Comparison of ENCODE assay signal across 7 cellular contexts in genomic region chr3:74304419-74304818, GRCh38.
"Had no signal": no experiment of that assay in that cellular context is flagged by ENCODE, and none has a peak within 500 bp of the region (broad histone marks: within the 10 kb centered on the region; RNA-seq: fewer than 3 reads in every experiment).

No MANE protein-coding gene starts in this region.

- FAIRE-seq: H1, H54, HepG2, HTR-8/SVneo had no signal

- DNase-seq: H9, HCEC 1CT had no signal

- H3K4me3 ChIP-seq: GM23338 had no signal

- ATAC-seq: GM23338, HepG2 had no signal
